ENCODE assay signal across 30 cellular contexts in genomic region chr2:88423733-88424132, GRCh38. TPM values are rescaled to one million over a fixed set of nuclear protein-coding genes. Genes with fewer than 3 reads are reported as not detected.
"Had no signal": no experiment of that assay in that cellular context is flagged by ENCODE, and none has a peak within 500 bp of the region (broad histone marks: within the 10 kb centered on the region; RNA-seq: fewer than 3 reads in every experiment).

No MANE protein-coding gene starts in this region.

- H3K4me1 ChIP-seq: stomach, suprapubic skin, testis, thyroid gland, tibial artery, tibial nerve, transverse colon, upper lobe of left lung, upper lobe of right lung, uterus, vagina had no signal

- H3K36me3 ChIP-seq: stomach, suprapubic skin, thoracic aorta, thyroid gland, tibial artery, tibial nerve, transverse colon, upper lobe of left lung, upper lobe of right lung, uterus, vagina had no signal

- FAIRE-seq: urothelium cell line had no signal

- H3K4me3 ChIP-seq: stomach, suprapubic skin, testis, thoracic aorta, thyroid gland, tibial artery, tibial nerve, transverse colon, upper lobe of left lung, upper lobe of right lung, uterus, vagina had no signal

- DNase-seq: stimulated activated CD4-positive, alpha-beta T cell treated with anti-CD3 and anti-CD28 coated beads, Interleukin-2, amount 100 ng/mL, for 48 hours; stimulated activated CD4-positive, alpha-beta T cell treated with anti-CD3 and anti-CD28 coated beads, Interleukin-4, amount 100 ng/mL, for 1 hour; stimulated activated CD4-positive, alpha-beta T cell treated with anti-CD3 and anti-CD28 coated beads, Interleukin-4, amount 100 ng/mL, for 24 hours; stimulated activated CD4-positive, alpha-beta T cell treated with anti-CD3 and anti-CD28 coated beads, Interleukin-4, amount 100 ng/mL, for 4 hours; stimulated activated CD8-positive, alpha-beta memory T cell treated with anti-CD3 and anti-CD28 coated beads, Interleukin-4, amount 100 ng/mL, for 48 hours; stimulated activated naive B cell treated with anti-CD40 and anti-IgM and Interleukin-4, amounts not matched to agents 10 μg/mL and 1 μg/mL and 100 μg/mL, for 72 hours; stimulated activated naive CD4-positive, alpha-beta T cell; stimulated activated naive CD4-positive, alpha-beta T cell treated with Interleukin-2 at 50 U/mL for 16 hours; stimulated activated naive CD8-positive, alpha-beta T cell treated with anti-CD3 and anti-CD28 coated beads, Interleukin-15, amount 100 ng/mL, for 72 hours; stimulated activated naive CD8-positive, alpha-beta T cell treated with anti-CD3 and anti-CD28 coated beads, Interleukin-15, Interleukin-2, amounts not matched to agents 100 U/mL and 50 U/mL, for 24 hours; stomach; substantia nigra; testis; thyroid gland; transverse colon; trophoblast cell; upper lobe of left lung; upper lobe of right lung; uterus had no signal

- H3K9me3 ChIP-seq: stomach, suprapubic skin, testis, thoracic aorta, thyroid gland, tibial artery, transverse colon, upper lobe of left lung, upper lobe of right lung, uterus, vagina had no signal

- ATAC-seq: stimulated activated effector memory CD8-positive, alpha-beta T cell treated with anti-CD3 and anti-CD28 coated beads, Interleukin-12 subunit alpha, Interleukin-12 subunit beta, amount 100 ng/mL, for 72 hours; stimulated activated memory B cell treated with anti-CD40 and anti-IgM and Interleukin-4, amounts not matched to agents 10 μg/mL and 1 μg/mL and 100 μg/mL, for 72 hours; stimulated activated naive B cell treated with anti-CD40 and anti-IgM and Interleukin-4, amounts not matched to agents 10 μg/mL and 1 μg/mL and 100 μg/mL, for 72 hours; stimulated activated naive CD8-positive, alpha-beta T cell treated with anti-CD3 and anti-CD28 coated beads, Interleukin-15, amount 100 ng/mL, for 72 hours; stimulated activated naive CD8-positive, alpha-beta T cell treated with anti-CD3 and anti-CD28 coated beads, Interleukin-15, Interleukin-2, amounts not matched to agents 100 U/mL and 50 U/mL, for 24 hours; upper lobe of right lung had no signal

- H3K27ac ChIP-seq: stomach, suprapubic skin, testis, thoracic aorta, thyroid gland, tibial artery, tibial nerve, transverse colon, upper lobe of left lung, upper lobe of right lung, uterus, vagina had no signal

- H3K27me3 ChIP-seq: stomach, testis, thyroid gland, tibial artery, tibial nerve, transverse colon, upper lobe of left lung, upper lobe of right lung, uterus, vagina had no signal

RNA-seq across cellular contexts. Expression of gene FOXI3, which starts 28.8 kb away (rescaled TPM):
- total RNA-seq: subcutaneous adipose tissue, thoracic aorta, thyroid gland, tibial nerve, transverse colon, upper lobe of right lung, ureter, urinary bladder, vagina had no signal
- polyA plus RNA-seq: stomach, urinary bladder had no signal
